In genomic region chr16:89191901-89192184, GRCh38 we compare ENCODE assay signal across 2 cellular contexts.
TF ChIP-seq lines count a peak whose summit lies in the region.

No MANE protein-coding gene starts in this region.

TF ChIP-seq in SK-N-SH, 30 proteins besides CTCF, POLR2A, EP300 and RAD21:
- TF ChIP-seq RXRA (IDR thresholded peaks at IDR 0.05; ENCODE audit: borderline replicate concordance, low read depth) (no peak), ELF1 (IDR thresholded peaks at IDR 0.05) (no peak), SIN3A (IDR thresholded peaks at IDR 0.05; ENCODE audit: borderline replicate concordance, low read depth, low read length) (no peak), IRF3 (IDR thresholded peaks at IDR 0.05; ENCODE audit: low read depth, low read length) (no peak)
- TF ChIP-seq, protein P1, sequence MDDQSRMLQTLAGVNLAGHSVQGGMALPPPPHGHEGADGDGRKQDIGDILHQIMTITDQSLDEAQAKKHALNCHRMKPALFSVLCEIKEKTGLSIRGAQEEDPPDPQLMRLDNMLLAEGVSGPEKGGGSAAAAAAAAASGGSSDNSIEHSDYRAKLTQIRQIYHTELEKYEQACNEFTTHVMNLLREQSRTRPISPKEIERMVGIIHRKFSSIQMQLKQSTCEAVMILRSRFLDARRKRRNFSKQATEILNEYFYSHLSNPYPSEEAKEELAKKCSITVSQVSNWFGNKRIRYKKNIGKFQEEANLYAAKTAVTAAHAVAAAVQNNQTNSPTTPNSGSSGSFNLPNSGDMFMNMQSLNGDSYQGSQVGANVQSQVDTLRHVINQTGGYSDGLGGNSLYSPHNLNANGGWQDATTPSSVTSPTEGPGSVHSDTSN (IDR thresholded peaks at IDR 0.05): no peak

TF ChIP-seq in SK-N-SH treated with all-trans-retinoic acid at 6 μM for 48 hours, 23 proteins besides CTCF, POLR2A, EP300 and RAD21:
- TF ChIP-seq PPARA (CRISPR knock-in tag; IDR thresholded peaks at IDR 0.05; ENCODE audit: borderline replicate concordance) (no peak), CSDC2 (CRISPR knock-in tag; IDR thresholded peaks at IDR 0.05) (no peak), ESRRG (CRISPR knock-in tag; IDR thresholded peaks at IDR 0.05) (no peak), RARB (CRISPR knock-in tag; IDR thresholded peaks at IDR 0.05) (no peak), OSR1 (CRISPR knock-in tag; IDR thresholded peaks at IDR 0.05) (no peak), ISL1 (CRISPR knock-in tag; IDR thresholded peaks at IDR 0.05) (no peak), ZNF565 (CRISPR knock-in tag; conservative IDR thresholded peaks at IDR 0.05; ENCODE audit: low read depth) (no peak), TOX (CRISPR knock-in tag; IDR thresholded peaks at IDR 0.05; ENCODE audit: borderline replicate concordance) (no peak), ARNTL (CRISPR knock-in tag; IDR thresholded peaks at IDR 0.05; ENCODE audit: borderline replicate concordance, low read depth) (no peak), SNAI2 (CRISPR knock-in tag; IDR thresholded peaks at IDR 0.05) (no peak), BACH2 (CRISPR knock-in tag; IDR thresholded peaks at IDR 0.05; ENCODE audit: borderline replicate concordance) (no peak)
- TF ChIP-seq, protein P2, sequence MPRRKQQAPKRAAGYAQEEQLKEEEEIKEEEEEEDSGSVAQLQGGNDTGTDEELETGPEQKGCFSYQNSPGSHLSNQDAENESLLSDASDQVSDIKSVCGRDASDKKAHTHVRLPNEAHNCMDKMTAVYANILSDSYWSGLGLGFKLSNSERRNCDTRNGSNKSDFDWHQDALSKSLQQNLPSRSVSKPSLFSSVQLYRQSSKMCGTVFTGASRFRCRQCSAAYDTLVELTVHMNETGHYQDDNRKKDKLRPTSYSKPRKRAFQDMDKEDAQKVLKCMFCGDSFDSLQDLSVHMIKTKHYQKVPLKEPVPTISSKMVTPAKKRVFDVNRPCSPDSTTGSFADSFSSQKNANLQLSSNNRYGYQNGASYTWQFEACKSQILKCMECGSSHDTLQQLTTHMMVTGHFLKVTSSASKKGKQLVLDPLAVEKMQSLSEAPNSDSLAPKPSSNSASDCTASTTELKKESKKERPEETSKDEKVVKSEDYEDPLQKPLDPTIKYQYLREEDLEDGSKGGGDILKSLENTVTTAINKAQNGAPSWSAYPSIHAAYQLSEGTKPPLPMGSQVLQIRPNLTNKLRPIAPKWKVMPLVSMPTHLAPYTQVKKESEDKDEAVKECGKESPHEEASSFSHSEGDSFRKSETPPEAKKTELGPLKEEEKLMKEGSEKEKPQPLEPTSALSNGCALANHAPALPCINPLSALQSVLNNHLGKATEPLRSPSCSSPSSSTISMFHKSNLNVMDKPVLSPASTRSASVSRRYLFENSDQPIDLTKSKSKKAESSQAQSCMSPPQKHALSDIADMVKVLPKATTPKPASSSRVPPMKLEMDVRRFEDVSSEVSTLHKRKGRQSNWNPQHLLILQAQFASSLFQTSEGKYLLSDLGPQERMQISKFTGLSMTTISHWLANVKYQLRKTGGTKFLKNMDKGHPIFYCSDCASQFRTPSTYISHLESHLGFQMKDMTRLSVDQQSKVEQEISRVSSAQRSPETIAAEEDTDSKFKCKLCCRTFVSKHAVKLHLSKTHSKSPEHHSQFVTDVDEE (CRISPR knock-in tag; IDR thresholded peaks at IDR 0.05): no peak
